ENCODE assay signal across 9 cellular contexts in the genomic region with DNA sequence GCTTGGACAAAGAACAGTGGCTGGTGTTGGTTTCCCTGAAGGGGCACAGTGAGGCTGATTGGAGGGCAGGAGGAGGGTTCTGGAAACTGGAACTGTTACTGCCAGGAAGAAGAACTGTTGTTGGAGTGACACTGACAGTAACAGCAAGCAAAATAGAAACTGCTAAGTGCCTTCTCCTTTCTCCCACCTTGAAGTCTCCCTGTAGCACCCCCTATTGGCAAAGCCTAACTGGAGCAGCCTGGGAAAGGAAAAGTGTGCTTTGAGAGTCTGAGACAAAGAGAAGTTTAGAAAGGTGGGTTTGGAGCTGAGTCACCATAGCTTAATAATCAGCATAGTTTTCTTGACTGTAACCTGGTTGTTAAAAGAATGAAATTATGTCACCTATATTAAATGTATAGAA. TPM values are rescaled to one million over a fixed set of nuclear protein-coding genes. Genes with fewer than 3 reads are reported as not detected.
DNase-seq lines count a peak whose midpoint lies in the region; ATAC-seq and TF ChIP-seq lines count a peak whose summit lies in the region.
"Had no signal": no experiment of that assay in that cellular context is flagged by ENCODE, and none has a peak within 500 bp of the region (broad histone marks: within the 10 kb centered on the region; RNA-seq: fewer than 3 reads in every experiment).

No MANE protein-coding gene starts in this region.

- TF ChIP-seq EP300 in esophagus muscularis mucosa (IDR thresholded peaks at IDR 0.05), result no peak

- intact Hi-C loops in left lung (cut with DNase I) (no loop called here), esophagus muscularis mucosa (cut with DNase I) (no loop called here)

- H3K27ac ChIP-seq in left lung (no peak overlapping the region), esophagus muscularis mucosa (replicated peaks in 1 of 4) (no peak overlapping the region)

- ATAC-seq in activated naive CD8-positive, alpha-beta T cell treated with anti-CD3 and anti-CD28 coated beads, Interleukin-2, amount 50 U/mL, for 24 hours, result peak; percentile 36
- peak; percentile 46 for ATAC-seq in left lung

- TF ChIP-seq POLR2A in esophagus muscularis mucosa (IDR thresholded peaks at IDR 0.05; ENCODE audit: low read depth), result no peak

- no peaks in the 10 kb centered on the region for H3K9me3 ChIP-seq in left lung
- peaks cover 0 to 3% (median 0%) of the 10 kb centered on the region in 4 donors for H3K9me3 ChIP-seq in esophagus muscularis mucosa

- H3K36me3 ChIP-seq in left lung (no peaks in the 10 kb centered on the region), esophagus muscularis mucosa (no peaks in the 10 kb centered on the region)

- H3K27ac Mint-ChIP-seq in activated naive CD8-positive, alpha-beta T cell treated with anti-CD3 and anti-CD28 coated beads, Interleukin-2, amount 50 U/mL, for 24 hours, result no peak overlapping the region
- H3K27ac Mint-ChIP-seq: memory B cell had no signal

- H3K36me3 Mint-ChIP-seq in activated naive CD8-positive, alpha-beta T cell treated with anti-CD3 and anti-CD28 coated beads, Interleukin-2, amount 50 U/mL, for 24 hours (ENCODE audit: low read depth), result no peaks in the 10 kb centered on the region
- H3K36me3 Mint-ChIP-seq: memory B cell had no signal

- DNase-seq in ELR (ENCODE audit: low read depth) (peak; percentile 51), HT1080 (ENCODE audit: low read depth) (peak; percentile 34), left lung (no peak), retina (no peak), DMS79 (lab: John Stamatoyannopoulos, UW) (no peak), hippocampal formation (lab: John Stamatoyannopoulos, UW) (no peak), esophagus muscularis mucosa (ENCODE audit: extremely low spot score) (no peak)
- peak; percentile 12 for DNase-seq in activated naive CD8-positive, alpha-beta T cell treated with anti-CD3 and anti-CD28 coated beads, Interleukin-2, amount 50 U/mL, for 24 hours

- H3K4me1 ChIP-seq in left lung, result no peaks in the 10 kb centered on the region
- no peaks in the 10 kb centered on the region for H3K4me1 ChIP-seq in esophagus muscularis mucosa

- H3K4me3 ChIP-seq in left lung, result no peak overlapping the region
- H3K4me3 ChIP-seq in esophagus muscularis mucosa, result no peak overlapping the region

- peaks cover 89% of the 10 kb centered on the region for H3K27me3 Mint-ChIP-seq in activated naive CD8-positive, alpha-beta T cell treated with anti-CD3 and anti-CD28 coated beads, Interleukin-2, amount 50 U/mL, for 24 hours

- H3K27me3 ChIP-seq in left lung (peaks cover 0 to 47% of the 10 kb centered on the region in 2 donors), esophagus muscularis mucosa (peaks cover 0 to 21% (median 0%) of the 10 kb centered on the region in 4 donors)

- peak; percentile 25 to 39 for TF ChIP-seq CTCF in left lung (IDR thresholded peaks at IDR 0.05)
- TF ChIP-seq CTCF in esophagus muscularis mucosa (IDR thresholded peaks at IDR 0.05), result peak in 1 of 3 experiments; percentile 19

- H3K4me1 Mint-ChIP-seq in activated naive CD8-positive, alpha-beta T cell treated with anti-CD3 and anti-CD28 coated beads, Interleukin-2, amount 50 U/mL, for 24 hours, result no peaks in the 10 kb centered on the region

- H3K4me3 Mint-ChIP-seq in activated naive CD8-positive, alpha-beta T cell treated with anti-CD3 and anti-CD28 coated beads, Interleukin-2, amount 50 U/mL, for 24 hours, result no peak overlapping the region
- H3K4me3 Mint-ChIP-seq: memory B cell had no signal

- peaks cover 3% of the 10 kb centered on the region for H3K9me3 Mint-ChIP-seq in activated naive CD8-positive, alpha-beta T cell treated with anti-CD3 and anti-CD28 coated beads, Interleukin-2, amount 50 U/mL, for 24 hours
- H3K9me3 Mint-ChIP-seq: memory B cell had no signal

RNA-seq across cellular contexts. Expression of gene TMEM174, which starts 2.5 kb away (rescaled TPM):
- not detected in 2 replicates for total RNA-seq in HT1080 (2014; rRNA removed; shearing (Covaris generic))
- polyA plus RNA-seq in HT1080 (2015; cell fraction: cytosol; rRNA removed), result not detected in 2 replicates
- not detected in 2 replicates for polyA plus RNA-seq in HT1080 (2015; cell fraction: nucleus; rRNA removed)
- total RNA-seq in left lung, result not detected
- not detected for total RNA-seq in esophagus muscularis mucosa

RNA-seq across cellular contexts. Expression of gene TMEM171, which starts 50.1 kb away (rescaled TPM):
- not detected in 2 replicates for total RNA-seq in HT1080 (2014; rRNA removed; shearing (Covaris generic))
- 0.40 and 0.50 TPM in 2 replicates for polyA plus RNA-seq in HT1080 (2015; cell fraction: cytosol; rRNA removed)
- polyA plus RNA-seq in HT1080 (2015; cell fraction: nucleus; rRNA removed), result 0.42 and 0.73 TPM in 2 replicates
- total RNA-seq in left lung (under 1 TPM; 0.32 to 0.37 TPM), esophagus muscularis mucosa (not detected)

Comparison
In these comparisons a context has a peak if more than half of its experiments do, and no peak if none do; other contexts are left out.
1. DNase-seq: peak in ELR (single experiment), HT1080 (single experiment) and activated naive CD8-positive, alpha-beta T cell treated with anti-CD3 and anti-CD28 coated beads, Interleukin-2, amount 50 U/mL, for 24 hours (single experiment); none in left lung (0 of 2), retina (single experiment), DMS79 (single experiment), hippocampal formation (0 of 2) and esophagus muscularis mucosa (single experiment).